ENCODE assay signal across 26 cellular contexts in the genomic region with DNA sequence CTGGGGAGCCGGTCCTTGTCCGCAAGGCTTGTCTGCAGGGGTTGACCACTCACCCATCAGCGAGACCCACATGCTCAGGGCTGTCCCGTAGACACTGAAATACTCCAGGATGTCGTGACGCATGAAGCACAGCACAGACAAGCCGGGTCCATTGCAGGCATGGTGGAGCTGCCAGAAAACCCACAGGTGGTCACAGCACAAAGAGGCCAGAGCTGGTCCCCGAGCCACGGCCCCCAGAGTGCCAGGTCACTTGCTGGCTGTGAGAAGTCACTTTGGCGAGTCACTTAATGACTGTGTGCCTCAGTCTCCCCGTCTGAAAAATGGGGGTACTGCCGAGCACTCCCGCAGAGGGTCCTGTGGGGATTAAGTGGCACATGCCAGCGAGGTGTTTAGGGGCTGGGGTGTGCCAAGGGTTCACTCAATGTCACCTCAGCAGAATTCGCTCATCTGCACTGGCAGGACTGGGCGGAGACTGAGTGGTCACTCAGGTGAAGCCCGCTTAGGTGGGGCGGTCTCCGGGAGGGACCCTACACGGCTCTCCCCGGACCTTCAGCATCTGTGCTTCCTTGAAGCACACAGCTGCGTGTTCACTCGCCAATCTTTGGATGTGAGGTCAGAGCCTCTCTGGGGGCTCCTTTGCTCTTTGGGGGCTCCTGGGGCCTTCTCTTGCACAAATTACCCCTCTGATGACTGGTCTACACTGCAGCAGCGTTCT. TPM values are rescaled to one million over a fixed set of nuclear protein-coding genes. Genes with fewer than 3 reads are reported as not detected.
DNase-seq lines count a peak whose midpoint lies in the region; ATAC-seq, FAIRE-seq and TF ChIP-seq lines count a peak whose summit lies in the region.
"Had no signal": no experiment of that assay in that cellular context is flagged by ENCODE, and none has a peak within 500 bp of the region (broad histone marks: within the 10 kb centered on the region; RNA-seq: fewer than 3 reads in every experiment).

No MANE protein-coding gene starts in this region.

- peak overlapping the region; percentile 73 to 95 for H3K9ac ChIP-seq in liver (ENCODE audit: low read depth in 1 of 2, low read length in 2 of 2)
- no peak overlapping the region for H3K9ac ChIP-seq in HepG2 (ENCODE audit: insufficient read depth, low read depth, low read length)
- H3K9ac ChIP-seq: BLaER1 treated with 17β-estradiol and CSF1 and Interleukin-3, amounts not matched to agents 10 nM and 100 nM; KMS-11 had no signal

- no peak for FAIRE-seq in HepG2 (lab: Jason Lieb, UNC)
- FAIRE-seq: A549, D721Med had no signal

- H3K4me1 ChIP-seq in liver (ENCODE audit: control insufficient read depth in 4 of 4, insufficient read depth in 4 of 4, low read length in 3 of 4) = peaks cover 12 to 33% (median 21%) of the 10 kb centered on the region in 4 donors
- peaks cover 25% of the 10 kb centered on the region for H3K4me1 ChIP-seq in HepG2 (ENCODE audit: insufficient read depth, low read length)
- no peaks in the 10 kb centered on the region for H3K4me1 ChIP-seq in right cardiac atrium (ENCODE audit: control insufficient read depth, insufficient read depth, low read length)
- H3K4me1 ChIP-seq: A549, HAP-1 had no signal

- H3K4me3 ChIP-seq in liver (ENCODE audit: low read depth in 1 of 3, low read length in 3 of 3) (no peak overlapping the region), HepG2 (replicated peaks in 1 of 3; ENCODE audit: insufficient read depth in 1 of 3, low read depth in 2 of 3, low read length in 3 of 3) (no peak overlapping the region), right cardiac atrium (ENCODE audit: low read length) (no peak overlapping the region)
- H3K4me3 ChIP-seq: A549; BLaER1 treated with 17β-estradiol and CSF1 and Interleukin-3, amounts not matched to agents 10 nM and 100 nM; GM23338; HAP-1; SK-N-MC had no signal

- intact Hi-C loops in HepG2 (cut with micrococcal nuclease; ENCODE audit: unreplicated experiment) (no loop called here), right cardiac atrium (cut with DNase I) (no loop called here)

- ATAC-seq in HepG2 = no peak
- ATAC-seq in right cardiac atrium = no peak
- no peak for ATAC-seq in GM18909 (IDR thresholded peaks at IDR 0.05; ENCODE audit: poor library complexity, unreplicated experiment)
- ATAC-seq: A549, GM23338 had no signal

- H3K9me3 Mint-ChIP-seq in nephron = no peaks in the 10 kb centered on the region
- H3K9me3 Mint-ChIP-seq: CD4-positive, alpha-beta T cell; GM23338 had no signal

- CTCF ChIA-PET in HepG2 (lab: Yijun Ruan, JAX; ENCODE audit: low intra/inter-chr PET ratio, low total read pairs) = no interaction called here

- TF ChIP-seq CTCF in liver (IDR thresholded peaks at IDR 0.05; ENCODE audit: low read depth, low read length, missing input control) (no peak), HepG2 (CRISPR knock-in tag; IDR thresholded peaks at IDR 0.05) (no peak), nephron (IDR thresholded peaks at IDR 0.05; ENCODE audit: unreplicated experiment in 3 of 3) (no peak)

- 92% methylated on average over 24 of the region's 24 CpGs for WGBS in liver
- whole genome bisulfite sequencing in HepG2 (ENCODE audit: low lambda C conversion rate) = 70% methylated on average over 4 of the region's 24 CpGs
- WGBS in right cardiac atrium = 89% methylated on average over 24 of the region's 24 CpGs

- H3K27ac ChIP-seq in liver (ENCODE audit: low read depth in 1 of 2, low read length in 2 of 2) (peak overlapping the region; percentile 95 to 96), HepG2 (ENCODE audit: extremely low read length, insufficient read depth, low read length) (no peak overlapping the region), right cardiac atrium (ENCODE audit: low read length) (no peak overlapping the region)
- H3K27ac ChIP-seq: A549; BLaER1 treated with 17β-estradiol and CSF1 and Interleukin-3, amounts not matched to agents 10 nM and 100 nM; KMS-11; SK-N-MC had no signal

- no peaks in the 10 kb centered on the region for H4K20me1 ChIP-seq in HepG2 (ENCODE audit: insufficient read depth, low read length)

- TF ChIP-seq RAD21 in liver (IDR thresholded peaks at IDR 0.05) (no peak), HepG2 (CRISPR knock-in tag; IDR thresholded peaks at IDR 0.05) (no peak)

- no peak overlapping the region for H3K4me3 Mint-ChIP-seq in nephron
- H3K4me3 Mint-ChIP-seq: CD4-positive, alpha-beta T cell; GM23338 had no signal

- BruUV-seq in HepG2 (replicated peaks; lab: Mats Ljungman, UMichigan) = no TSS peak

- POLR2A ChIA-PET in HepG2 (lab: Yijun Ruan, JAX) = interaction anchor here (0.9 to 1.5 kb wide), 2 partner anchors 13 to 194 kb away, joined by 3 to 4 read pairs; a partner anchor contains a TSS

- peaks cover 61% of the 10 kb centered on the region for H3K4me1 Mint-ChIP-seq in nephron

- peak overlapping the region; percentile 54 to 92 (median 87) for H3K27ac Mint-ChIP-seq in nephron
- H3K27ac Mint-ChIP-seq: CD4-positive, alpha-beta T cell; GM23338 had no signal

- H3K4me2 ChIP-seq in HepG2 (ENCODE audit: low read depth, low read length) = no peak overlapping the region
- H3K4me2 ChIP-seq: A549, GM23338, KMS-11 had no signal

- H3K36me3 Mint-ChIP-seq in nephron (ENCODE audit: low read depth) = no peaks in the 10 kb centered on the region

- no peak for TF ChIP-seq POLR2A in HepG2 (IDR thresholded peaks at IDR 0.05; ENCODE audit: insufficient read depth in 1 of 2, low read depth in 2 of 2, low read length in 2 of 2)

- H3K9me3 ChIP-seq in liver (ENCODE audit: control insufficient read depth in 4 of 4, low read length in 3 of 4) (no peaks in the 10 kb centered on the region), HepG2 (ENCODE audit: low read length) (no peaks in the 10 kb centered on the region), right cardiac atrium (ENCODE audit: control insufficient read depth, low read length) (no peaks in the 10 kb centered on the region)
- H3K9me3 ChIP-seq: A549; BLaER1 treated with 17β-estradiol and CSF1 and Interleukin-3, amounts not matched to agents 10 nM and 100 nM; HAP-1 had no signal

- peaks cover 4% of the 10 kb centered on the region for H3K27me3 Mint-ChIP-seq in nephron (ENCODE audit: low read depth)
- H3K27me3 Mint-ChIP-seq: CD4-positive, alpha-beta T cell had no signal

- DNase-seq in HepG2 (ENCODE audit: low spot score) (no peak), right cardiac atrium (peak; percentile 6 to 47 (median 39)), KG1 (lab: John Stamatoyannopoulos, UW) (no peak)
- DNase-seq in NK-92 treated with Interleukin-12 subunit alpha and Interleukin-12 subunit beta, amount 100 ng/mL, for 24 hours (lab: John Stamatoyannopoulos, UW) = no peak
- DNase-seq: AML-193; CD4-positive, alpha-beta T cell; NCI-H1048; NCI-H1417; NCI-H1694; NCI-H2081; NCI-H2227 treated with DMSO at 0.1 percent for 48 hours; NCI-H526 treated with DMSO at 0.1 percent for 48 hours; RPMI8226; SIG-M5 had no signal

- no peak overlapping the region for H2AFZ ChIP-seq in HepG2 (ENCODE audit: low read length)
- H2AFZ ChIP-seq: GM23338 had no signal

- no peaks in the 10 kb centered on the region for H3K36me3 ChIP-seq in liver (ENCODE audit: control insufficient read depth in 4 of 4, insufficient read depth in 3 of 4, low read depth in 1 of 4, low read length in 3 of 4)
- H3K36me3 ChIP-seq in HepG2 (replicated peaks in 1 of 2; ENCODE audit: control insufficient read depth in 1 of 2, insufficient read depth in 2 of 2, low read length in 2 of 2) = no peaks in the 10 kb centered on the region
- H3K36me3 ChIP-seq: BLaER1 treated with 17β-estradiol and CSF1 and Interleukin-3, amounts not matched to agents 10 nM and 100 nM; HAP-1 had no signal

- no peaks in the 10 kb centered on the region for H3K79me2 ChIP-seq in HepG2 (ENCODE audit: insufficient read depth, low read length)

- in situ Hi-C loops in HepG2 (cut with HindIII; ENCODE audit: extremely low pct_ligation_motif_present, low pct_unique_long_range_greater_than_20kb) = no loop called here

- no peaks in the 10 kb centered on the region for H3K27me3 ChIP-seq in liver (ENCODE audit: control insufficient read depth in 4 of 4, insufficient read depth in 4 of 4, low read length in 3 of 4)
- peaks cover 15 to 88% of the 10 kb centered on the region in 2 experiments; a peak in 4 of 5 replicates for H3K27me3 ChIP-seq in HepG2 (ENCODE audit: control insufficient read depth in 1 of 2, insufficient read depth in 2 of 2, low read length in 2 of 2)
- H3K27me3 ChIP-seq in right cardiac atrium (ENCODE audit: control insufficient read depth, insufficient read depth) = no peaks in the 10 kb centered on the region
- H3K27me3 ChIP-seq: BLaER1 treated with 17β-estradiol and CSF1 and Interleukin-3, amounts not matched to agents 10 nM and 100 nM had no signal

- TF ChIP-seq EP300 in HepG2 (IDR thresholded peaks at IDR 0.05; ENCODE audit: low read depth in 2 of 2, low read length in 2 of 2) (no peak), HepG2 (CRISPR knock-in tag; IDR thresholded peaks at IDR 0.05; ENCODE audit: borderline replicate concordance) (no peak)

RNA-seq across cellular contexts. Expression of a gene that starts 4.5 kb away (rescaled TPM):
- total RNA-seq in liver (not detected), HepG2 (2016; rRNA removed; fragmentation: Illumina TruSeq; extraction: Trizol) (not detected in 2 replicates), right cardiac atrium (not detected)
- polyA plus RNA-seq in liver (not detected), HepG2 (2011; rRNA removed) (not detected in 2 replicates), right cardiac atrium (not detected)
- not detected in 2 replicates for total RNA-seq in HepG2 (2016; cell fraction: cytosol; rRNA removed; fragmentation: Illumina TruSeq; extraction: Trizol; ENCODE audit: low read depth)
- total RNA-seq in HepG2 (2016; cell fraction: insoluble cytoplasmic fraction; rRNA removed; fragmentation: Illumina TruSeq; extraction: Trizol) = not detected in 2 replicates
- total RNA-seq in HepG2 (2016; cell fraction: membrane; rRNA removed; fragmentation: Illumina TruSeq; extraction: Trizol) = not detected in 2 replicates
- not detected in 2 replicates for total RNA-seq in HepG2 (2016; cell fraction: nucleus; rRNA removed; fragmentation: Illumina TruSeq; extraction: Trizol)
- not detected in 2 replicates for polyA plus RNA-seq in HepG2 (2011; cell fraction: cytosol; rRNA removed)
- not detected in 2 replicates for polyA plus RNA-seq in HepG2 (2011; cell fraction: nucleus; rRNA removed)
- polyA plus RNA-seq in HepG2 (2012) = not detected in 2 replicates
- polyA plus RNA-seq in HepG2 (2016; cell fraction: cytosol; fragmentation: Illumina TruSeq; extraction: Trizol; ENCODE audit: low read depth) = not detected in 2 replicates
- polyA plus RNA-seq in HepG2 (2016; cell fraction: insoluble cytoplasmic fraction; fragmentation: Illumina TruSeq; extraction: Trizol; ENCODE audit: low read depth) = not detected in 2 replicates
- not detected in 2 replicates for polyA plus RNA-seq in HepG2 (2016; cell fraction: membrane; fragmentation: Illumina TruSeq; extraction: Trizol; ENCODE audit: low read depth)
- polyA plus RNA-seq in HepG2 (2016; cell fraction: nucleus; fragmentation: Illumina TruSeq; extraction: Trizol; ENCODE audit: insufficient read depth, low read depth) = not detected in 2 replicates
- not detected in 2 replicates for polyA minus RNA-seq in HepG2 (2011; rRNA and poly(A)+ RNA removed; ENCODE audit: low replicate concordance)
- not detected in 2 replicates for polyA minus RNA-seq in HepG2 (2011; cell fraction: cytosol; rRNA and poly(A)+ RNA removed)
- not detected in 2 replicates for polyA minus RNA-seq in HepG2 (2011; cell fraction: nucleus; rRNA and poly(A)+ RNA removed)
- total RNA-seq: CD4-positive, alpha-beta T cell; GM23338; IMR-90; NCI-H460 had no signal
- polyA plus RNA-seq: A549, GM23338, IMR-90 had no signal

RNA-seq across cellular contexts. Expression of a gene that starts 14.2 kb away (rescaled TPM):
- total RNA-seq in liver (10 to 100 TPM in 1 of 2 donors, 1 to 10 TPM in 1; 1.8 to 18.2 TPM), HepG2 (2016; rRNA removed; fragmentation: Illumina TruSeq; extraction: Trizol) (1.0 and 3.8 TPM in 2 replicates), right cardiac atrium (10 to 100 TPM; 30.3 to 90.2 (median 47.1) TPM)
- polyA plus RNA-seq in liver (10 to 100 TPM in 1 of 2 donors, 1 to 10 TPM in 1; 3.8 to 11.6 TPM), HepG2 (2011; rRNA removed) (1.8 and 1.9 TPM in 2 replicates), right cardiac atrium (37.3 TPM)
- 0.35 and 0.61 TPM in 2 replicates for total RNA-seq in HepG2 (2016; cell fraction: cytosol; rRNA removed; fragmentation: Illumina TruSeq; extraction: Trizol; ENCODE audit: low read depth)
- 0.86 and 3.7 TPM in 2 replicates for total RNA-seq in HepG2 (2016; cell fraction: insoluble cytoplasmic fraction; rRNA removed; fragmentation: Illumina TruSeq; extraction: Trizol)
- 0.99 and 1.1 TPM in 2 replicates for total RNA-seq in HepG2 (2016; cell fraction: membrane; rRNA removed; fragmentation: Illumina TruSeq; extraction: Trizol)
- 3.9 and 4.8 TPM in 2 replicates for total RNA-seq in HepG2 (2016; cell fraction: nucleus; rRNA removed; fragmentation: Illumina TruSeq; extraction: Trizol)
- polyA plus RNA-seq in HepG2 (2011; cell fraction: cytosol; rRNA removed) = 1.2 and 1.7 TPM in 2 replicates
- polyA plus RNA-seq in HepG2 (2011; cell fraction: nucleus; rRNA removed) = 4.8 and 6.6 TPM in 2 replicates
- polyA plus RNA-seq in HepG2 (2012) = 0.43 and 1.1 TPM in 2 replicates
- polyA plus RNA-seq in HepG2 (2016; cell fraction: cytosol; fragmentation: Illumina TruSeq; extraction: Trizol; ENCODE audit: low read depth) = 0.33 and 0.43 TPM in 2 replicates
- polyA plus RNA-seq in HepG2 (2016; cell fraction: insoluble cytoplasmic fraction; fragmentation: Illumina TruSeq; extraction: Trizol; ENCODE audit: low read depth) = 0.77 and 1.1 TPM in 2 replicates
- polyA plus RNA-seq in HepG2 (2016; cell fraction: membrane; fragmentation: Illumina TruSeq; extraction: Trizol; ENCODE audit: low read depth) = 0.61 and 0.78 TPM in 2 replicates
- 6.6 and 7.1 TPM in 2 replicates for polyA plus RNA-seq in HepG2 (2016; cell fraction: nucleus; fragmentation: Illumina TruSeq; extraction: Trizol; ENCODE audit: insufficient read depth, low read depth)
- 4.1 TPM in 1 of 2 replicates, not detected in the other for polyA minus RNA-seq in HepG2 (2011; rRNA and poly(A)+ RNA removed; ENCODE audit: low replicate concordance)
- 0.70 and 1.3 TPM in 2 replicates for polyA minus RNA-seq in HepG2 (2011; cell fraction: cytosol; rRNA and poly(A)+ RNA removed)
- polyA minus RNA-seq in HepG2 (2011; cell fraction: nucleus; rRNA and poly(A)+ RNA removed) = 0.87 and 1.2 TPM in 2 replicates
- total RNA-seq: IMR-90, NCI-H460 had no signal
- polyA plus RNA-seq: A549, IMR-90 had no signal

RNA-seq across cellular contexts. Expression of a gene that starts 41.4 kb away (rescaled TPM):
- 1 to 10 TPM; 2.7 to 3.9 TPM for total RNA-seq in liver
- polyA plus RNA-seq in liver = 1 to 10 TPM; 1.7 to 1.9 TPM
- 6.3 and 15.0 TPM in 2 replicates for total RNA-seq in HepG2 (2016; rRNA removed; fragmentation: Illumina TruSeq; extraction: Trizol)
- total RNA-seq in HepG2 (2016; cell fraction: cytosol; rRNA removed; fragmentation: Illumina TruSeq; extraction: Trizol; ENCODE audit: low read depth) = 1.8 and 2.0 TPM in 2 replicates
- total RNA-seq in HepG2 (2016; cell fraction: insoluble cytoplasmic fraction; rRNA removed; fragmentation: Illumina TruSeq; extraction: Trizol) = 5.3 and 14.9 TPM in 2 replicates
- total RNA-seq in HepG2 (2016; cell fraction: membrane; rRNA removed; fragmentation: Illumina TruSeq; extraction: Trizol) = 4.5 and 4.6 TPM in 2 replicates
- 16.5 and 16.8 TPM in 2 replicates for total RNA-seq in HepG2 (2016; cell fraction: nucleus; rRNA removed; fragmentation: Illumina TruSeq; extraction: Trizol)
- 4.1 and 9.1 TPM in 2 replicates for polyA plus RNA-seq in HepG2 (2011; rRNA removed)
- 5.0 and 5.7 TPM in 2 replicates for polyA plus RNA-seq in HepG2 (2011; cell fraction: cytosol; rRNA removed)
- polyA plus RNA-seq in HepG2 (2011; cell fraction: nucleus; rRNA removed) = 7.2 and 12.6 TPM in 2 replicates
- polyA plus RNA-seq in HepG2 (2012) = 2.1 and 4.5 TPM in 2 replicates
- 1.7 and 2.0 TPM in 2 replicates for polyA plus RNA-seq in HepG2 (2016; cell fraction: cytosol; fragmentation: Illumina TruSeq; extraction: Trizol; ENCODE audit: low read depth)
- 4.0 and 5.0 TPM in 2 replicates for polyA plus RNA-seq in HepG2 (2016; cell fraction: insoluble cytoplasmic fraction; fragmentation: Illumina TruSeq; extraction: Trizol; ENCODE audit: low read depth)
- 2.7 and 3.1 TPM in 2 replicates for polyA plus RNA-seq in HepG2 (2016; cell fraction: membrane; fragmentation: Illumina TruSeq; extraction: Trizol; ENCODE audit: low read depth)
- polyA plus RNA-seq in HepG2 (2016; cell fraction: nucleus; fragmentation: Illumina TruSeq; extraction: Trizol; ENCODE audit: insufficient read depth, low read depth) = 22.0 and 22.4 TPM in 2 replicates
- polyA minus RNA-seq in HepG2 (2011; rRNA and poly(A)+ RNA removed; ENCODE audit: low replicate concordance) = 16.3 and 18.5 TPM in 2 replicates
- polyA minus RNA-seq in HepG2 (2011; cell fraction: cytosol; rRNA and poly(A)+ RNA removed) = 6.5 and 7.4 TPM in 2 replicates
- polyA minus RNA-seq in HepG2 (2011; cell fraction: nucleus; rRNA and poly(A)+ RNA removed) = 9.1 and 12.8 TPM in 2 replicates
- total RNA-seq in right cardiac atrium = 1 to 10 TPM; 1.7 to 4.0 (median 3.6) TPM
- 3.7 TPM for polyA plus RNA-seq in right cardiac atrium

Comparison
In these comparisons a context has a peak if more than half of its experiments do, and no peak if none do; other contexts are left out.
1. H3K27ac ChIP-seq: peak in liver (2 of 2); none in HepG2 (single experiment) and right cardiac atrium (single experiment).
2. DNase-seq: peak in right cardiac atrium (3 of 3); none in HepG2 (single experiment), KG1 (single experiment) and NK-92 treated with Interleukin-12 subunit alpha and Interleukin-12 subunit beta, amount 100 ng/mL, for 24 hours (single experiment).